Comparison of ENCODE assay signal across 8 cellular contexts in genomic region chr2:64865073-64865830, GRCh38.
DNase-seq lines count a peak whose midpoint lies in the region; ATAC-seq and TF ChIP-seq lines count a peak whose summit lies in the region.

No MANE protein-coding gene starts in this region.

- peaks cover 28% of the 10 kb centered on the region for H3K27me3 Mint-ChIP-seq in endodermal cell (ENCODE audit: insufficient read depth)

- peak overlapping the region; percentile 91 for H3K27ac ChIP-seq in endodermal cell (ENCODE audit: low read depth, low read length)

- DNase-seq in SKM-1 treated with dmso at 0.1 percent for 144 hours (lab: John Stamatoyannopoulos, UW; ENCODE audit: unreplicated experiment) (peak; percentile 24), SKM-1 (lab: John Stamatoyannopoulos, UW; ENCODE audit: unreplicated experiment) (no peak), NCI-H69 (lab: John Stamatoyannopoulos, UW) (peak; percentile 69), endodermal cell (peak; percentile 84), mesenteric fat pad (ENCODE audit: low spot score) (peak; percentile 90)
- peak; percentile 16 for DNase-seq in activated CD8-positive, alpha-beta memory T cell treated with anti-CD3 and anti-CD28 coated beads, Interleukin-2, amount 50 U/mL, for 1 hour (ENCODE audit: extremely low read depth)
- DNase-seq in stimulated activated CD8-positive, alpha-beta memory T cell treated with anti-CD3 and anti-CD28 coated beads, Interleukin-12 subunit alpha, Interleukin-12 subunit beta, amount 100 ng/mL, for 4 hours (ENCODE audit: low read depth), result peak; percentile 61

- no peaks in the 10 kb centered on the region for H3K4me1 ChIP-seq in endodermal cell (ENCODE audit: control insufficient read depth, insufficient read depth, low read length)

- peak overlapping the region; percentile 78 for H3K4me3 ChIP-seq in endodermal cell (ENCODE audit: low read length)

- H3K27ac Mint-ChIP-seq in endodermal cell, result no peak overlapping the region

- WGBS in endodermal cell (ENCODE audit: insufficient coverage in 1 of 2, insufficient read length in 1 of 2), 2 experiments, result 2% methylated on average over 16 to 67 of the region's 67 CpGs

- no peak overlapping the region for H3K9ac ChIP-seq in endodermal cell (ENCODE audit: extremely low read depth, low read length, poor library complexity, severe bottlenecking)

- H3K36me3 ChIP-seq in endodermal cell (ENCODE audit: control insufficient read depth, insufficient read depth, low read length), result no peaks in the 10 kb centered on the region

- H3K36me3 Mint-ChIP-seq in endodermal cell (ENCODE audit: low read depth), result no peaks in the 10 kb centered on the region

- peaks cover 8% of the 10 kb centered on the region for H3K27me3 ChIP-seq in endodermal cell (ENCODE audit: control insufficient read depth, insufficient read depth, low read length, poor library complexity, severe bottlenecking)

- no peaks in the 10 kb centered on the region for H3K9me3 Mint-ChIP-seq in endodermal cell

- H3K4me3 Mint-ChIP-seq in endodermal cell, result no peak overlapping the region

- peak; percentile 49 for ATAC-seq in HG02973 (IDR thresholded peaks at IDR 0.05; ENCODE audit: unreplicated experiment)

- peak; percentile 88 for TF ChIP-seq CTCF in endodermal cell (conservative IDR thresholded peaks at IDR 0.05)

- H3K9me3 ChIP-seq in endodermal cell (ENCODE audit: control insufficient read depth, low read length), result no peaks in the 10 kb centered on the region

- no peaks in the 10 kb centered on the region for H3K4me1 Mint-ChIP-seq in endodermal cell
